8 cellular contexts compared by ENCODE assay signal in genomic region chr7:876077-876971, GRCh38. TPM values are rescaled to one million over a fixed set of nuclear protein-coding genes. Genes with fewer than 3 reads are reported as not detected.
DNase-seq lines count a peak whose midpoint lies in the region; ATAC-seq and TF ChIP-seq lines count a peak whose summit lies in the region.

GET4 (plus strand) TSS chr7:876554; CDS start chr7:876646, 92 bp downstream.

- H3K36me3 ChIP-seq in endodermal cell (ENCODE audit: control insufficient read depth, insufficient read depth, low read length) (peaks cover 59% of the 10 kb centered on the region), mesodermal cell (ENCODE audit: control insufficient read depth, insufficient read depth, low read length) (peaks cover 52% of the 10 kb centered on the region)

- ATAC-seq in GM19463 (IDR thresholded peaks at IDR 0.05; ENCODE audit: unreplicated experiment), result peak; percentile 73
- peak; percentile 87 for ATAC-seq in activated CD8-positive, alpha-beta memory T cell treated with anti-CD3 and anti-CD28 coated beads, Interleukin-2, amount 10 ng/mL, durations not matched to agents 7 days and 5 days

- H3K4me3 ChIP-seq in endodermal cell (ENCODE audit: low read length), result peak within 1 kb of the TSS; percentile 81
- peak within 1 kb of the TSS; percentile 86 for H3K4me3 ChIP-seq in mesodermal cell (ENCODE audit: extremely low read depth, insufficient read depth, low read length, poor library complexity, severe bottlenecking)

- peak; percentile 87 for DNase-seq in CMK (ENCODE audit: low read depth)
- DNase-seq in HS-27A (ENCODE audit: low read depth), result peak; percentile 5
- peak; percentile 86 for DNase-seq in NOMO-1 treated with dmso at 0.1 percent for 144 hours (lab: John Stamatoyannopoulos, UW; ENCODE audit: unreplicated experiment)
- DNase-seq in activated CD8-positive, alpha-beta memory T cell treated with anti-CD3 and anti-CD28 coated beads, Interleukin-2, amount 10 ng/mL, durations not matched to agents 7 days and 5 days, result peak; percentile 98
- peak; percentile 98 for DNase-seq in endodermal cell
- DNase-seq in stimulated activated CD8-positive, alpha-beta memory T cell treated with anti-CD3 and anti-CD28 coated beads, Interleukin-15, amount 100 ng/mL, for 4 hours (ENCODE audit: low read depth in 2 of 2), result peak; percentile 95

- peak; percentile 44 for TF ChIP-seq CTCF in endodermal cell (conservative IDR thresholded peaks at IDR 0.05)

- CTCF ChIA-PET in activated CD8-positive, alpha-beta memory T cell treated with anti-CD3 and anti-CD28 coated beads, Interleukin-2, amount 10 ng/mL, durations not matched to agents 7 days and 5 days (lab: Charles Lee), result interaction anchor here (0.9 to 2.6 kb wide), 8 partner anchors 40 to 554 kb away, joined by 3 to 11 read pairs (median 4); partner anchors contain the start of genes GPR146 and SUN1

- H3K4me1 Mint-ChIP-seq in activated CD8-positive, alpha-beta memory T cell treated with anti-CD3 and anti-CD28 coated beads, Interleukin-2, amount 10 ng/mL, durations not matched to agents 7 days and 5 days, result peaks cover 26% of the 10 kb centered on the region
- H3K4me1 Mint-ChIP-seq in endodermal cell, result peaks cover 16% of the 10 kb centered on the region

- H3K9me3 ChIP-seq in endodermal cell (ENCODE audit: control insufficient read depth, low read length), result no peaks in the 10 kb centered on the region
- H3K9me3 ChIP-seq in mesodermal cell (ENCODE audit: control insufficient read depth, low read length), result no peaks in the 10 kb centered on the region

- H3K4me3 Mint-ChIP-seq in activated CD8-positive, alpha-beta memory T cell treated with anti-CD3 and anti-CD28 coated beads, Interleukin-2, amount 10 ng/mL, durations not matched to agents 7 days and 5 days, result peak within 1 kb of the TSS; percentile 98
- peak within 1 kb of the TSS; percentile 83 for H3K4me3 Mint-ChIP-seq in endodermal cell

- peak within 1 kb of the TSS; percentile 95 for H3K27ac Mint-ChIP-seq in activated CD8-positive, alpha-beta memory T cell treated with anti-CD3 and anti-CD28 coated beads, Interleukin-2, amount 10 ng/mL, durations not matched to agents 7 days and 5 days
- peak within 1 kb of the TSS; percentile 87 for H3K27ac Mint-ChIP-seq in endodermal cell

- no peaks in the 10 kb centered on the region for H3K27me3 ChIP-seq in endodermal cell (ENCODE audit: control insufficient read depth, insufficient read depth, low read length, poor library complexity, severe bottlenecking)

- 1% methylated on average over 34 to 129 of the region's 129 CpGs for WGBS in endodermal cell (ENCODE audit: insufficient coverage in 1 of 2, insufficient read length in 1 of 2), 2 experiments
- WGBS in mesodermal cell (ENCODE audit: insufficient coverage in 2 of 2), 2 experiments, result 1 to 4% methylated on average over 53 to 108 of the region's 129 CpGs

- H3K36me3 Mint-ChIP-seq in activated CD8-positive, alpha-beta memory T cell treated with anti-CD3 and anti-CD28 coated beads, Interleukin-2, amount 10 ng/mL, durations not matched to agents 7 days and 5 days, result peaks cover 13% of the 10 kb centered on the region
- peaks cover 48% of the 10 kb centered on the region for H3K36me3 Mint-ChIP-seq in endodermal cell (ENCODE audit: low read depth)

- H3K27ac ChIP-seq in endodermal cell (ENCODE audit: low read depth, low read length) (peak within 1 kb of the TSS; percentile 71), mesodermal cell (ENCODE audit: low read depth, low read length, severe bottlenecking) (peak within 1 kb of the TSS; percentile 79)

- H3K27me3 Mint-ChIP-seq in activated CD8-positive, alpha-beta memory T cell treated with anti-CD3 and anti-CD28 coated beads, Interleukin-2, amount 10 ng/mL, durations not matched to agents 7 days and 5 days, result no peaks in the 10 kb centered on the region
- H3K27me3 Mint-ChIP-seq in endodermal cell (ENCODE audit: insufficient read depth), result no peaks in the 10 kb centered on the region

- H3K9ac ChIP-seq in endodermal cell (ENCODE audit: extremely low read depth, low read length, poor library complexity, severe bottlenecking), result peak within 1 kb of the TSS; percentile 64

- H3K9me3 Mint-ChIP-seq in activated CD8-positive, alpha-beta memory T cell treated with anti-CD3 and anti-CD28 coated beads, Interleukin-2, amount 10 ng/mL, durations not matched to agents 7 days and 5 days (ENCODE audit: low read depth), result no peaks in the 10 kb centered on the region
- peaks cover 10% of the 10 kb centered on the region for H3K9me3 Mint-ChIP-seq in endodermal cell

- peaks cover 4% of the 10 kb centered on the region for H3K4me1 ChIP-seq in endodermal cell (ENCODE audit: control insufficient read depth, insufficient read depth, low read length)
- H3K4me1 ChIP-seq in mesodermal cell (ENCODE audit: control insufficient read depth, insufficient read depth, low read length, poor library complexity, severe bottlenecking), result peaks cover 8% of the 10 kb centered on the region

RNA-seq across cellular contexts. Expression of gene GET4, which starts in this region (rescaled TPM):
- total RNA-seq in activated CD8-positive, alpha-beta memory T cell treated with anti-CD3 and anti-CD28 coated beads, Interleukin-2, amount 10 ng/mL, durations not matched to agents 7 days and 5 days, result 10 to 100 TPM; 38.0 to 39.2 TPM
- 10 to 100 TPM; 73.3 to 84.3 TPM for total RNA-seq in endodermal cell
- 49.1 TPM for polyA plus RNA-seq in endodermal cell (2013, experiment 1 of 2)
- polyA plus RNA-seq in endodermal cell (2013, experiment 2 of 2), result 46.6 TPM
- polyA plus RNA-seq in mesodermal cell (2013, experiment 1 of 2), result 52.1 TPM
- 32.8 TPM for polyA plus RNA-seq in mesodermal cell (2013, experiment 2 of 2)

Comparison
In these comparisons a context has a peak if more than half of its experiments do, and no peak if none do; other contexts are left out.
1. Peak in every context shown above with its lines: DNase-seq, ATAC-seq, H3K4me3 ChIP-seq and H3K27ac ChIP-seq.
2. DNase-seq: peak in every context shown above with its lines; median percentile 98 in activated CD8-positive, alpha-beta memory T cell treated with anti-CD3 and anti-CD28 coated beads, Interleukin-2, amount 10 ng/mL, durations not matched to agents 7 days and 5 days; 98 in endodermal cell; 95 in stimulated activated CD8-positive, alpha-beta memory T cell treated with anti-CD3 and anti-CD28 coated beads, Interleukin-15, amount 100 ng/mL, for 4 hours; 87 in CMK; 86 in NOMO-1 treated with dmso at 0.1 percent for 144 hours; 5 in HS-27A.